9 cellular contexts compared by ENCODE assay signal in genomic region chr3:62186967-62187366, GRCh38.
DNase-seq lines count a peak whose midpoint lies in the region; ATAC-seq and TF ChIP-seq lines count a peak whose summit lies in the region.
"Had no signal": no experiment of that assay in that cellular context is flagged by ENCODE, and none has a peak within 500 bp of the region (broad histone marks: within the 10 kb centered on the region; RNA-seq: fewer than 3 reads in every experiment).

No MANE protein-coding gene starts in this region.

- intact Hi-C loops in tibial artery (cut with DNase I; ENCODE audit: low total_unique reads), result no loop called here

- DNase-seq in DMS53 (lab: John Stamatoyannopoulos, UW) (peak; percentile 12), DMS53 treated with DMSO at 0.1 percent for 48 hours (lab: John Stamatoyannopoulos, UW; ENCODE audit: unreplicated experiment) (no peak), RWPE2 (ENCODE audit: low spot score) (no peak), cardiac muscle cell (ENCODE audit: low read depth in 1 of 2, low spot score in 1 of 2) (peak; percentile 36 to 62), tibial artery (no peak)
- no peak for DNase-seq in NK-92 treated with Interleukin-12 subunit alpha and Interleukin-12 subunit beta, amount 100 ng/mL, for 24 hours (lab: John Stamatoyannopoulos, UW)
- DNase-seq: activated naive CD8-positive, alpha-beta T cell treated with anti-CD3 and anti-CD28 coated beads for 36 hours had no signal

- no peaks in the 10 kb centered on the region for H3K4me1 ChIP-seq in RWPE2 (ENCODE audit: insufficient read depth, poor library complexity, severe bottlenecking)
- H3K4me1 ChIP-seq in cardiac muscle cell (ENCODE audit: low read depth), result peaks cover 3% of the 10 kb centered on the region
- H3K4me1 ChIP-seq in tibial artery, result peaks cover 0 to 37% (median 19%) of the 10 kb centered on the region in 4 donors

- H3K4me3 ChIP-seq in RWPE2 (ENCODE audit: severe bottlenecking) (no peak overlapping the region), cardiac muscle cell (no peak overlapping the region), tibial artery (no peak overlapping the region)

- TF ChIP-seq CTCF in RWPE2 (IDR thresholded peaks at IDR 0.05; ENCODE audit: poor library complexity, severe bottlenecking), result peak; percentile 32
- TF ChIP-seq CTCF in cardiac muscle cell (IDR thresholded peaks at IDR 0.05; ENCODE audit: low read depth, low read length), result peak; percentile 51
- TF ChIP-seq CTCF in tibial artery (IDR thresholded peaks at IDR 0.05), result peak; percentile 35 to 49

- ATAC-seq in RWPE2 (ENCODE audit: low read depth) (peak; percentile 25; the same call in 1 of the 3 replicates), GM21723 (IDR thresholded peaks at IDR 0.05; ENCODE audit: unreplicated experiment) (no peak), HG03095 (IDR thresholded peaks at IDR 0.05; ENCODE audit: unreplicated experiment) (no peak)

- H3K27ac ChIP-seq in RWPE2 (ENCODE audit: poor library complexity, severe bottlenecking) (no peak overlapping the region), cardiac muscle cell (no peak overlapping the region), tibial artery (peak overlapping the region; percentile 51 to 60)

- H3K9me3 ChIP-seq in RWPE2 (ENCODE audit: severe bottlenecking) (no peaks in the 10 kb centered on the region), cardiac muscle cell (ENCODE audit: low read depth) (no peaks in the 10 kb centered on the region), tibial artery (no peaks in the 10 kb centered on the region)

- H3K27me3 ChIP-seq in RWPE2 (ENCODE audit: insufficient read depth, poor library complexity, severe bottlenecking) (no peaks in the 10 kb centered on the region), cardiac muscle cell (no peaks in the 10 kb centered on the region), tibial artery (no peaks in the 10 kb centered on the region)

- H3K36me3 ChIP-seq in RWPE2 (ENCODE audit: low read depth) (no peaks in the 10 kb centered on the region), cardiac muscle cell (no peaks in the 10 kb centered on the region), tibial artery (peaks cover 7 to 11% (median 7%) of the 10 kb centered on the region in 3 donors)

Comparison
In these comparisons a context has a peak if more than half of its experiments do, and no peak if none do; other contexts are left out.
1. DNase-seq: peak in DMS53 (single experiment) and cardiac muscle cell (2 of 2); none in DMS53 treated with DMSO at 0.1 percent for 48 hours (single experiment), RWPE2 (single experiment), tibial artery (0 of 2) and NK-92 treated with Interleukin-12 subunit alpha and Interleukin-12 subunit beta, amount 100 ng/mL, for 24 hours (single experiment).
2. H3K27ac ChIP-seq: peak in tibial artery (2 of 2); none in RWPE2 (single experiment) and cardiac muscle cell (single experiment).
3. Peak in every context shown above with its lines, with median percentiles within 50 percentile points of each other: CTCF ChIP-seq.